In the genomic region with DNA sequence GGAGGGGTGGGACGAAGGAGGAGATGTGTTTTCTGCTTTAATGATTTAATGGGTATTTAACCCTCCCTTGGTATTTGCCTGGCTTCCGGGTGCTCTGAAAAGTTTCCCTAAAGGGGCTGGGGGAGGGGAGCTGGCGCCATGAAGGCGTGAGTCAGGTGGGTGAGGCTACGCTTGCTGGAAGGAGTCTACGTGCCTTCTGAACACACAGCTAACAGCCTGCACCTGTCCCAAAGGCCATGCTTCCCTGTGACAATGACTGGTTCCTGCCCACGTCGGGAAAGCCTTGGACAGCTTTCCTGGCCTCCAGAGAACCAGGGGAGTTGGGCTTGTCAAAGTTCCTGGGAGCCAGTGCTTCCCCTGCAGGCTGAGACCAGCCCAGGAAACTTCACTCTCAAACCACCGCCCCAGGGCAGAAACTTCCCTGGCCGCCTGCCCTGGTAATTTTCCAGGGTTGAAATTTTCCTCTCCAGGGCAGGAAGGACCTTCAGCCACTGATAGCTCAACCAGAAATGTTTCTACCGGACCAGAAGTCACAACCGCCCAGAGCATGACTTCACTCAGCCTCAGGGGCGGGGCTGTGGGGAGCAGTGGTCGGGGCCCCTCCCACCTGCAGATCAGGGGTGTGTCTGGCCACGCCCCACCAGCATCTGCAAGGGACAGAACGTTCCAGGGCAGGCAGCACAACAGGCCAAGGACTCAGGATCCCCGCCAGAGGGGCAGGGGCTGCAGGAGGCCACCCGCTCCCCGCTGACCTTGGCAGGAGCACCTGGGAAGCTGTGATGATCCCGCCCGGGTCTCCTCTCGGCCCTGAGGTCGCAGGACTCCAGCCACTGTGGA, we compare ENCODE assay signal across 8 cellular contexts. TPM values are rescaled to one million over a fixed set of nuclear protein-coding genes. Genes with fewer than 3 reads are reported as not detected.
DNase-seq lines count a peak whose midpoint lies in the region; ATAC-seq and TF ChIP-seq lines count a peak whose summit lies in the region.

No MANE protein-coding gene starts in this region.

- ATAC-seq in GM19467 (IDR thresholded peaks at IDR 0.05; ENCODE audit: unreplicated experiment), result peak; percentile 63

- TF ChIP-seq CTCF in Calu3 (IDR thresholded peaks at IDR 0.05; ENCODE audit: unreplicated experiment), result no peak

- H3K9me3 Mint-ChIP-seq in Calu3 (ENCODE audit: low read depth, unreplicated experiment), result no peaks in the 10 kb centered on the region

- BruUV-seq in Calu3 (replicated peaks; lab: Mats Ljungman, UMichigan), result TSS peak; percentile 99

- H3K36me3 Mint-ChIP-seq in Calu3 (ENCODE audit: insufficient read depth, unreplicated experiment), result peaks cover 27% of the 10 kb centered on the region

- intact Hi-C loops in Calu3 (cut with micrococcal nuclease; ENCODE audit: unreplicated experiment), result loop anchor here (2.0 to 5.0 kb wide), 2 partner anchors 44 to 167 kb away; no protein-coding TSS in a partner anchor
- intact Hi-C loops in posterior vena cava (cut with DNase I), result no loop called here

- H3K4me3 Mint-ChIP-seq in Calu3 (ENCODE audit: low read depth, unreplicated experiment), result peak overlapping the region; percentile 44

- peak overlapping the region; percentile 86 for H3K27ac Mint-ChIP-seq in Calu3 (ENCODE audit: unreplicated experiment)

- CTCF ChIA-PET in Calu3 (lab: Charles Lee), result interaction anchor here (0.6 to 1.7 kb wide), 12 partner anchors 10 to 237 kb away, joined by 3 to 13 read pairs (median 4); a partner anchor contains a TSS

- H3K4me1 Mint-ChIP-seq in Calu3 (ENCODE audit: low read depth, unreplicated experiment), result peaks cover 37% of the 10 kb centered on the region

- DNase-seq in Calu3 (peak; percentile 98), HK-2 (ENCODE audit: unreplicated experiment) (peak; percentile 96), SHP77 treated with DMSO at 0.1 percent for 48 hours (lab: John Stamatoyannopoulos, UW) (peak; percentile 57), germinal center (ENCODE audit: low spot score) (peak; percentile 98), posterior vena cava (ENCODE audit: low spot score) (peak; percentile 98), ureter (ENCODE audit: low spot score) (peak; percentile 97)
- peak; percentile 70 for DNase-seq in activated gamma-delta T cell treated with anti-CD3 and anti-CD28 coated beads, Interleukin-2, amount 50 U/mL, for 16 hours (ENCODE audit: low read depth)

- no peaks in the 10 kb centered on the region for H3K27me3 Mint-ChIP-seq in Calu3 (ENCODE audit: unreplicated experiment)

RNA-seq across cellular contexts. Expression of a gene that starts 18.6 kb away (rescaled TPM):
- 51.9 and 63.9 TPM in 2 replicates for total RNA-seq in Calu3 (2022)
- total RNA-seq in posterior vena cava, result 10 to 100 TPM; 14.7 to 15.2 TPM
- total RNA-seq in ureter, result 33.2 TPM

Comparison
In these comparisons a context has a peak if more than half of its experiments do, and no peak if none do; other contexts are left out.
1. Peak in every context shown above with its lines: DNase-seq and ATAC-seq.